ENCODE assay signal across 1 cellular context in the genomic region with DNA sequence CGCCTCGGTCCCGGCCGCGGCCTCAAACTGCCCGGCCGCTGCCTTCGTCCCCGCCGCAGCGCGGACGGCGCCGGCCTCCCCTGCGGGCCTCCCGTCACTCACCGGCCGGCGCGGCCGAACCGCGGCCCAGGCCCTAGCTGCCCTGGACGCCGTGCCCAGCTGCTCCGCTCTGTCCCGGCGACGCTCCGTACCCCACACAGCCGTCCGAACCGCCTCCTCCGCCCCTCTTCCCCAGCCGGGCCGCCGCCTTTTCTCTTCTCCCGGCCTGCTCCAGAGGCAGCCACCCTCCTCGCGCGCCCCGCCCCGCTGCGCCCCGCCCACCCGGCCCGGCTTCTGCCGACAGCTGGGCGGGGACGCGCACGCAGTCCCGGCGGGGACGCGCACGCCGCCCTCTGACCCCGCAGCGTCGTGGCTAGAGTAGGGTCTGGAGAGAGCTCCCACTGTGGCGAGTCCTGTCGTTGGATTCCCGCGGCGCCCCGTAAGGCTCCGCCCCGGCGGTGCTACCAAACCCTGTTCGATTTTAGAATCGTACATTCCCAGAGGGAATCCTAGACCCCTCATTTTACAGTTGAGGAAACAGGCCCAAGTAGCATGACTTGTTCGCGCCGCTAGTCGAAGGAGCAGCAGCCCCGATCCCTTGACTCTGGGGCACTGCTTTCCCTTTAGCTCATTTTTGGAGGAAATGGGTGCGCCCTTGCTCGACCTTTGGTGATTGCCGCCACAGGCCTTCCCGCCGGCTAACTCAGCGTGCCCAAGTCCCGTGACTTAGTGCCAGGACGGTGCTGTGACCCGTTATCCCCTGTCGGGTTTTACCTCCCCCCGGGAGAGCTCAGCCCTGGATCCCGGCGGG.
TF ChIP-seq lines count a peak whose summit lies in the region.

A gene with protein sequence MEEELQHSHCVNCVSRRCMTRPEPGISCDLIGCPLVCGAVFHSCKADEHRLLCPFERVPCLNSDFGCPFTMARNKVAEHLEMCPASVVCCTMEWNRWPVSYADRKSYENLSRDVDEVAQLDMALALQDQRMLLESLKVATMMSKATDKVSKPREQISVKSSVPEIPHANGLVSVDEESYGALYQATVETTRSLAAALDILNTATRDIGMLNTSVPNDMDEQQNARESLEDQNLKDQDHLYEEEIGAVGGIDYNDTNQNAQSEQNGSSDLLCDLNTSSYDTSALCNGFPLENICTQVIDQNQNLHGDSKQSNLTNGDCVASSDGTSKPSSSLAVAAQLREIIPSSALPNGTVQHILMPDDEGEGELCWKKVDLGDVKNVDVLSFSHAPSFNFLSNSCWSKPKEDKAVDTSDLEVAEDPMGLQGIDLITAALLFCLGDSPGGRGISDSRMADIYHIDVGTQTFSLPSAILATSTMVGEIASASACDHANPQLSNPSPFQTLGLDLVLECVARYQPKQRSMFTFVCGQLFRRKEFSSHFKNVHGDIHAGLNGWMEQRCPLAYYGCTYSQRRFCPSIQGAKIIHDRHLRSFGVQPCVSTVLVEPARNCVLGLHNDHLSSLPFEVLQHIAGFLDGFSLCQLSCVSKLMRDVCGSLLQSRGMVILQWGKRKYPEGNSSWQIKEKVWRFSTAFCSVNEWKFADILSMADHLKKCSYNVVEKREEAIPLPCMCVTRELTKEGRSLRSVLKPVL (minus strand): TSS at position 295 of the 850 bp plus-strand sequence. CDS start 8,390 bp downstream, outside the sequence.

TF ChIP-seq in HepG2, 621 proteins besides CTCF, POLR2A, EP300 and RAD21 (continued from another document and continues in another):
- TF ChIP-seq, protein P1, sequence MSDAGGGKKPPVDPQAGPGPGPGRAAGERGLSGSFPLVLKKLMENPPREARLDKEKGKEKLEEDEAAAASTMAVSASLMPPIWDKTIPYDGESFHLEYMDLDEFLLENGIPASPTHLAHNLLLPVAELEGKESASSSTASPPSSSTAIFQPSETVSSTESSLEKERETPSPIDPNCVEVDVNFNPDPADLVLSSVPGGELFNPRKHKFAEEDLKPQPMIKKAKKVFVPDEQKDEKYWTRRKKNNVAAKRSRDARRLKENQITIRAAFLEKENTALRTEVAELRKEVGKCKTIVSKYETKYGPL (CRISPR knock-in tag; IDR thresholded peaks at IDR 0.05) = no peak
- TF ChIP-seq HES4 (CRISPR knock-in tag; IDR thresholded peaks at IDR 0.05; ENCODE audit: borderline replicate concordance) (no peak), NR3C1 (CRISPR knock-in tag; IDR thresholded peaks at IDR 0.05) (no peak), FOSL1 (CRISPR knock-in tag; IDR thresholded peaks at IDR 0.05; ENCODE audit: borderline replicate concordance) (peak; percentile 19; the same call in 1 of the 2 replicates), ZNF614 (CRISPR knock-in tag; IDR thresholded peaks at IDR 0.05; ENCODE audit: borderline replicate concordance) (peak; percentile 65; the same call in 1 of the 2 replicates), ZBTB8A (CRISPR knock-in tag; IDR thresholded peaks at IDR 0.05; ENCODE audit: borderline replicate concordance, low read depth) (no peak), CBFB (CRISPR knock-in tag; IDR thresholded peaks at IDR 0.05) (peak; percentile 56), ZNF678 (CRISPR knock-in tag; IDR thresholded peaks at IDR 0.05) (peak; percentile 80), CENPX (CRISPR knock-in tag; IDR thresholded peaks at IDR 0.05) (no peak), ZNF589 (CRISPR knock-in tag; conservative IDR thresholded peaks at IDR 0.05) (peak; percentile 79), ZNF766 (CRISPR knock-in tag; IDR thresholded peaks at IDR 0.05; ENCODE audit: borderline replicate concordance) (peak; percentile 53), ZFP82 (CRISPR knock-in tag; IDR thresholded peaks at IDR 0.05; ENCODE audit: borderline replicate concordance) (0 out of 2 replicates have a peak, but pooled peaks have one; percentile 58), SP4 (CRISPR knock-in tag; IDR thresholded peaks at IDR 0.05) (peak; percentile 94), ZNF556 (CRISPR knock-in tag; IDR thresholded peaks at IDR 0.05; ENCODE audit: borderline replicate concordance) (peak; percentile 55; the same call in 1 of the 2 replicates), U2AF2 (IDR thresholded peaks at IDR 0.05; ENCODE audit: low read depth, low read length) (no peak), MATR3 (CRISPR knock-in tag; IDR thresholded peaks at IDR 0.05) (no peak), ZNF749 (CRISPR knock-in tag; IDR thresholded peaks at IDR 0.05; ENCODE audit: borderline replicate concordance) (no peak; the same call in 1 of the 2 replicates), ZNF121 (CRISPR knock-in tag; IDR thresholded peaks at IDR 0.05) (peak; percentile 87; the same call in 1 of the 2 replicates), ZSCAN30 (CRISPR knock-in tag; IDR thresholded peaks at IDR 0.05) (peak; percentile 27; the same call in 1 of the 2 replicates), ZNF615 (CRISPR knock-in tag; IDR thresholded peaks at IDR 0.05; ENCODE audit: borderline replicate concordance) (0 out of 2 replicates have a peak, but pooled peaks have one; percentile 84), ZNF879 (CRISPR knock-in tag; IDR thresholded peaks at IDR 0.05) (0 out of 2 replicates have a peak, but pooled peaks have one; percentile 33), EED (CRISPR knock-in tag; IDR thresholded peaks at IDR 0.05) (peak; percentile 74; the same call in 1 of the 2 replicates), ZNF354B (CRISPR knock-in tag; IDR thresholded peaks at IDR 0.05) (peak; percentile 35; the same call in 1 of the 2 replicates), ZNF337 (CRISPR knock-in tag; IDR thresholded peaks at IDR 0.05; ENCODE audit: borderline replicate concordance, low read depth) (no peak), ZNF652 (CRISPR knock-in tag; IDR thresholded peaks at IDR 0.05; ENCODE audit: borderline replicate concordance, low read depth) (no peak), RAD51 (IDR thresholded peaks at IDR 0.05; ENCODE audit: borderline replicate concordance) (no peak), ZBTB7A (CRISPR knock-in tag; IDR thresholded peaks at IDR 0.05) (0 out of 2 replicates have a peak, but pooled peaks have one; percentile 39)
- TF ChIP-seq, protein P2, sequence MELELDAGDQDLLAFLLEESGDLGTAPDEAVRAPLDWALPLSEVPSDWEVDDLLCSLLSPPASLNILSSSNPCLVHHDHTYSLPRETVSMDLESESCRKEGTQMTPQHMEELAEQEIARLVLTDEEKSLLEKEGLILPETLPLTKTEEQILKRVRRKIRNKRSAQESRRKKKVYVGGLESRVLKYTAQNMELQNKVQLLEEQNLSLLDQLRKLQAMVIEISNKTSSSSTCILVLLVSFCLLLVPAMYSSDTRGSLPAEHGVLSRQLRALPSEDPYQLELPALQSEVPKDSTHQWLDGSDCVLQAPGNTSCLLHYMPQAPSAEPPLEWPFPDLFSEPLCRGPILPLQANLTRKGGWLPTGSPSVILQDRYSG (CRISPR knock-in tag; IDR thresholded peaks at IDR 0.05) = peak; percentile 77; the same call in 1 of the 2 replicates
- TF ChIP-seq, protein P3, sequence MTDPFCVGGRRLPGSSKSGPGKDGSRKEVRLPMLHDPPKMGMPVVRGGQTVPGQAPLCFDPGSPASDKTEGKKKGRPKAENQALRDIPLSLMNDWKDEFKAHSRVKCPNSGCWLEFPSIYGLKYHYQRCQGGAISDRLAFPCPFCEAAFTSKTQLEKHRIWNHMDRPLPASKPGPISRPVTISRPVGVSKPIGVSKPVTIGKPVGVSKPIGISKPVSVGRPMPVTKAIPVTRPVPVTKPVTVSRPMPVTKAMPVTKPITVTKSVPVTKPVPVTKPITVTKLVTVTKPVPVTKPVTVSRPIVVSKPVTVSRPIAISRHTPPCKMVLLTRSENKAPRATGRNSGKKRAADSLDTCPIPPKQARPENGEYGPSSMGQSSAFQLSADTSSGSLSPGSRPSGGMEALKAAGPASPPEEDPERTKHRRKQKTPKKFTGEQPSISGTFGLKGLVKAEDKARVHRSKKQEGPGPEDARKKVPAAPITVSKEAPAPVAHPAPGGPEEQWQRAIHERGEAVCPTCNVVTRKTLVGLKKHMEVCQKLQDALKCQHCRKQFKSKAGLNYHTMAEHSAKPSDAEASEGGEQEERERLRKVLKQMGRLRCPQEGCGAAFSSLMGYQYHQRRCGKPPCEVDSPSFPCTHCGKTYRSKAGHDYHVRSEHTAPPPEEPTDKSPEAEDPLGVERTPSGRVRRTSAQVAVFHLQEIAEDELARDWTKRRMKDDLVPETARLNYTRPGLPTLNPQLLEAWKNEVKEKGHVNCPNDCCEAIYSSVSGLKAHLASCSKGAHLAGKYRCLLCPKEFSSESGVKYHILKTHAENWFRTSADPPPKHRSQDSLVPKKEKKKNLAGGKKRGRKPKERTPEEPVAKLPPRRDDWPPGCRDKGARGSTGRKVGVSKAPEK (CRISPR knock-in tag; IDR thresholded peaks at IDR 0.05; ENCODE audit: borderline replicate concordance) = no peak; the same call in 1 of the 2 replicates
- TF ChIP-seq, protein P4, sequence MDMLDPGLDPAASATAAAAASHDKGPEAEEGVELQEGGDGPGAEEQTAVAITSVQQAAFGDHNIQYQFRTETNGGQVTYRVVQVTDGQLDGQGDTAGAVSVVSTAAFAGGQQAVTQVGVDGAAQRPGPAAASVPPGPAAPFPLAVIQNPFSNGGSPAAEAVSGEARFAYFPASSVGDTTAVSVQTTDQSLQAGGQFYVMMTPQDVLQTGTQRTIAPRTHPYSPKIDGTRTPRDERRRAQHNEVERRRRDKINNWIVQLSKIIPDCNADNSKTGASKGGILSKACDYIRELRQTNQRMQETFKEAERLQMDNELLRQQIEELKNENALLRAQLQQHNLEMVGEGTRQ (IDR thresholded peaks at IDR 0.05; ENCODE audit: low read depth, low read length) = no peak
- TF ChIP-seq, protein P4 (CRISPR knock-in tag; IDR thresholded peaks at IDR 0.05; ENCODE audit: borderline replicate concordance) = no peak
- TF ChIP-seq, protein P5, sequence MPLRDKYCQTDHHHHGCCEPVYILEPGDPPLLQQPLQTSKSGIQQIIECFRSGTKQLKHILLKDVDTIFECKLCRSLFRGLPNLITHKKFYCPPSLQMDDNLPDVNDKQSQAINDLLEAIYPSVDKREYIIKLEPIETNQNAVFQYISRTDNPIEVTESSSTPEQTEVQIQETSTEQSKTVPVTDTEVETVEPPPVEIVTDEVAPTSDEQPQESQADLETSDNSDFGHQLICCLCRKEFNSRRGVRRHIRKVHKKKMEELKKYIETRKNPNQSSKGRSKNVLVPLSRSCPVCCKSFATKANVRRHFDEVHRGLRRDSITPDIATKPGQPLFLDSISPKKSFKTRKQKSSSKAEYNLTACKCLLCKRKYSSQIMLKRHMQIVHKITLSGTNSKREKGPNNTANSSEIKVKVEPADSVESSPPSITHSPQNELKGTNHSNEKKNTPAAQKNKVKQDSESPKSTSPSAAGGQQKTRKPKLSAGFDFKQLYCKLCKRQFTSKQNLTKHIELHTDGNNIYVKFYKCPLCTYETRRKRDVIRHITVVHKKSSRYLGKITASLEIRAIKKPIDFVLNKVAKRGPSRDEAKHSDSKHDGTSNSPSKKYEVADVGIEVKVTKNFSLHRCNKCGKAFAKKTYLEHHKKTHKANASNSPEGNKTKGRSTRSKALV (CRISPR knock-in tag; IDR thresholded peaks at IDR 0.05) = no peak
- TF ChIP-seq, protein P6, sequence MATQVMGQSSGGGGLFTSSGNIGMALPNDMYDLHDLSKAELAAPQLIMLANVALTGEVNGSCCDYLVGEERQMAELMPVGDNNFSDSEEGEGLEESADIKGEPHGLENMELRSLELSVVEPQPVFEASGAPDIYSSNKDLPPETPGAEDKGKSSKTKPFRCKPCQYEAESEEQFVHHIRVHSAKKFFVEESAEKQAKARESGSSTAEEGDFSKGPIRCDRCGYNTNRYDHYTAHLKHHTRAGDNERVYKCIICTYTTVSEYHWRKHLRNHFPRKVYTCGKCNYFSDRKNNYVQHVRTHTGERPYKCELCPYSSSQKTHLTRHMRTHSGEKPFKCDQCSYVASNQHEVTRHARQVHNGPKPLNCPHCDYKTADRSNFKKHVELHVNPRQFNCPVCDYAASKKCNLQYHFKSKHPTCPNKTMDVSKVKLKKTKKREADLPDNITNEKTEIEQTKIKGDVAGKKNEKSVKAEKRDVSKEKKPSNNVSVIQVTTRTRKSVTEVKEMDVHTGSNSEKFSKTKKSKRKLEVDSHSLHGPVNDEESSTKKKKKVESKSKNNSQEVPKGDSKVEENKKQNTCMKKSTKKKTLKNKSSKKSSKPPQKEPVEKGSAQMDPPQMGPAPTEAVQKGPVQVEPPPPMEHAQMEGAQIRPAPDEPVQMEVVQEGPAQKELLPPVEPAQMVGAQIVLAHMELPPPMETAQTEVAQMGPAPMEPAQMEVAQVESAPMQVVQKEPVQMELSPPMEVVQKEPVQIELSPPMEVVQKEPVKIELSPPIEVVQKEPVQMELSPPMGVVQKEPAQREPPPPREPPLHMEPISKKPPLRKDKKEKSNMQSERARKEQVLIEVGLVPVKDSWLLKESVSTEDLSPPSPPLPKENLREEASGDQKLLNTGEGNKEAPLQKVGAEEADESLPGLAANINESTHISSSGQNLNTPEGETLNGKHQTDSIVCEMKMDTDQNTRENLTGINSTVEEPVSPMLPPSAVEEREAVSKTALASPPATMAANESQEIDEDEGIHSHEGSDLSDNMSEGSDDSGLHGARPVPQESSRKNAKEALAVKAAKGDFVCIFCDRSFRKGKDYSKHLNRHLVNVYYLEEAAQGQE (IDR thresholded peaks at IDR 0.05; ENCODE audit: borderline replicate concordance in 1 of 2, low read depth in 1 of 2, low read length in 2 of 2) = no peak; a peak in 1 of 4 replicates
- TF ChIP-seq, protein P7, sequence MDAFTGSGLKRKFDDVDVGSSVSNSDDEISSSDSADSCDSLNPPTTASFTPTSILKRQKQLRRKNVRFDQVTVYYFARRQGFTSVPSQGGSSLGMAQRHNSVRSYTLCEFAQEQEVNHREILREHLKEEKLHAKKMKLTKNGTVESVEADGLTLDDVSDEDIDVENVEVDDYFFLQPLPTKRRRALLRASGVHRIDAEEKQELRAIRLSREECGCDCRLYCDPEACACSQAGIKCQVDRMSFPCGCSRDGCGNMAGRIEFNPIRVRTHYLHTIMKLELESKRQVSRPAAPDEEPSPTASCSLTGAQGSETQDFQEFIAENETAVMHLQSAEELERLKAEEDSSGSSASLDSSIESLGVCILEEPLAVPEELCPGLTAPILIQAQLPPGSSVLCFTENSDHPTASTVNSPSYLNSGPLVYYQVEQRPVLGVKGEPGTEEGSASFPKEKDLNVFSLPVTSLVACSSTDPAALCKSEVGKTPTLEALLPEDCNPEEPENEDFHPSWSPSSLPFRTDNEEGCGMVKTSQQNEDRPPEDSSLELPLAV (CRISPR knock-in tag; conservative IDR thresholded peaks at IDR 0.05; ENCODE audit: low read depth) = peak; percentile 38; the same call in 1 of the 2 replicates
- TF ChIP-seq, protein P8, sequence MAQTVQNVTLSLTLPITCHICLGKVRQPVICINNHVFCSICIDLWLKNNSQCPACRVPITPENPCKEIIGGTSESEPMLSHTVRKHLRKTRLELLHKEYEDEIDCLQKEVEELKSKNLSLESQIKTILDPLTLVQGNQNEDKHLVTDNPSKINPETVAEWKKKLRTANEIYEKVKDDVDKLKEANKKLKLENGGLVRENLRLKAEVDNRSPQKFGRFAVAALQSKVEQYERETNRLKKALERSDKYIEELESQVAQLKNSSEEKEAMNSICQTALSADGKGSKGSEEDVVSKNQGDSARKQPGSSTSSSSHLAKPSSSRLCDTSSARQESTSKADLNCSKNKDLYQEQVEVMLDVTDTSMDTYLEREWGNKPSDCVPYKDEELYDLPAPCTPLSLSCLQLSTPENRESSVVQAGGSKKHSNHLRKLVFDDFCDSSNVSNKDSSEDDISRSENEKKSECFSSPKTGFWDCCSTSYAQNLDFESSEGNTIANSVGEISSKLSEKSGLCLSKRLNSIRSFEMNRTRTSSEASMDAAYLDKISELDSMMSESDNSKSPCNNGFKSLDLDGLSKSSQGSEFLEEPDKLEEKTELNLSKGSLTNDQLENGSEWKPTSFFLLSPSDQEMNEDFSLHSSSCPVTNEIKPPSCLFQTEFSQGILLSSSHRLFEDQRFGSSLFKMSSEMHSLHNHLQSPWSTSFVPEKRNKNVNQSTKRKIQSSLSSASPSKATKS (CRISPR knock-in tag; IDR thresholded peaks at IDR 0.05) = no peak
